In genomic region chr19:1072371-1073015, GRCh38 we compare ENCODE assay signal across 9 cellular contexts.
DNase-seq lines count a peak whose midpoint lies in the region; ATAC-seq and TF ChIP-seq lines count a peak whose summit lies in the region.
"Had no signal": no experiment of that assay in that cellular context is flagged by ENCODE, and none has a peak within 500 bp of the region (broad histone marks: within the 10 kb centered on the region; RNA-seq: fewer than 3 reads in every experiment).

No MANE protein-coding gene starts in this region.

- DNase-seq in RWPE1 (ENCODE audit: low spot score), result no peak
- DNase-seq in effector memory CD4-positive, alpha-beta T cell, result no peak
- DNase-seq in iPS-NIHi11 (ENCODE audit: low spot score), result no peak
- DNase-seq: effector CD8-positive, alpha-beta T cell; heart right ventricle; mesenchymal stem cell; MG63; NCI-H226 had no signal

- POLR2A ChIA-PET in RWPE1 (lab: Yijun Ruan, JAX; ENCODE audit: low non-redundant PET), result interaction anchor here (0.7 kb wide), 1 partner anchor 12 kb away, joined by 3 read pairs; no protein-coding TSS in a partner anchor

- ATAC-seq in GM19452 (IDR thresholded peaks at IDR 0.05; ENCODE audit: unreplicated experiment), result no peak
- ATAC-seq: heart right ventricle had no signal

- H3K9me3 ChIP-seq in effector memory CD4-positive, alpha-beta T cell (ENCODE audit: control insufficient read depth, low read length), result no peaks in the 10 kb centered on the region
- H3K9me3 ChIP-seq: heart right ventricle, MG63 had no signal

- peak overlapping the region; percentile 30; the same call in 1 of the 2 replicates for H3K27ac ChIP-seq in RWPE1
- H3K27ac ChIP-seq in effector memory CD4-positive, alpha-beta T cell (ENCODE audit: insufficient read depth, low read length, poor library complexity, severe bottlenecking), result peak overlapping the region; percentile 50
- H3K27ac ChIP-seq: heart right ventricle had no signal

- peaks cover 51% of the 10 kb centered on the region for H3K36me3 ChIP-seq in effector memory CD4-positive, alpha-beta T cell (ENCODE audit: control insufficient read depth, insufficient read depth, low read length)
- H3K36me3 ChIP-seq: MG63 had no signal

- peaks cover 88% of the 10 kb centered on the region for H3K4me1 ChIP-seq in effector memory CD4-positive, alpha-beta T cell (ENCODE audit: control insufficient read depth, insufficient read depth, low read length, poor library complexity, severe bottlenecking)

- H3K27me3 ChIP-seq in effector memory CD4-positive, alpha-beta T cell (replicated peaks; ENCODE audit: control insufficient read depth, insufficient read depth, low read length, poor library complexity, severe bottlenecking), result no peaks in the 10 kb centered on the region
- H3K27me3 ChIP-seq: MG63 had no signal

- CTCF ChIA-PET in RWPE1 (lab: Yijun Ruan, JAX), result interaction anchor here (0.9 kb wide), 1 partner anchor 8 kb away, joined by 3 read pairs; no protein-coding TSS in a partner anchor

- no peak for TF ChIP-seq CTCF in RWPE1 (conservative IDR thresholded peaks at IDR 0.05; ENCODE audit: low read depth)

- H3K4me3 ChIP-seq in effector memory CD4-positive, alpha-beta T cell (ENCODE audit: insufficient read depth, low read depth, low read length, poor library complexity, severe bottlenecking), result no peak overlapping the region
- H3K4me3 ChIP-seq: heart right ventricle, MG63 had no signal
